Comparison of ENCODE assay signal across 8 cellular contexts in the genomic region with DNA sequence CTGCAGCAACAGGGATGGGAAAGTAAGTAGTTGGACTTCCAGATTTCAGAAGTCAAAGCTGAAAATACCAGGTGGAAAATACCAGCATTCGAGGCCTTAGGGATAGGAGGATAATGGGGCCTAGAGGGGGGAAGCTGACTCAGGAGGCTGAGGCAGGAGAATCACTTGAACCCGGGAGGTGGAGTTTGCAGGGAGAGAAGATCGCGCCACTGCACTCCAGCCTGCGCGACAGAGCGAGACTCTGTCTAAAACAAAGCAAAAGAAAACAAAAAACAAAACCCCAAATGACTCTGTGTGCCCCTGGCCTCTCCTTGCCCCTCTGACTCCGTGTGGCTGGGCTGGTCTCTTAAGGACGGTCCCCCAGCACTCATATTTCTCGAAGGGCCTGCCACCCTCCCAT. TPM values are rescaled to one million over a fixed set of nuclear protein-coding genes. Genes with fewer than 3 reads are reported as not detected.
DNase-seq lines count a peak whose midpoint lies in the region; ATAC-seq and TF ChIP-seq lines count a peak whose summit lies in the region.

No MANE protein-coding gene starts in this region.

- peak overlapping the region; percentile 100 for H3K27ac Mint-ChIP-seq in activated CD4-positive, alpha-beta T cell treated with anti-CD3 and anti-CD28 coated beads for 36 hours

- no peak for TF ChIP-seq EP300 in suprapubic skin (IDR thresholded peaks at IDR 0.05)

- DNase-seq in activated CD4-positive, alpha-beta T cell treated with anti-CD3 and anti-CD28 coated beads for 36 hours: no peak
- no peak for DNase-seq in activated CD4-positive, alpha-beta T cell treated with anti-CD3 and anti-CD28 coated beads, Interleukin-2, amount 50 U/mL, for 4 hours
- DNase-seq in adipocyte (ENCODE audit: low read depth) (no peak), right lobe of liver (no peak), suprapubic skin (ENCODE audit: low spot score in 2 of 2) (no peak), activated gamma-delta T cell treated with Interleukin-2 at 50 U/mL for 16 hours (no peak), NCI-H2081 treated with DMSO at 0.1 percent for 48 hours (lab: John Stamatoyannopoulos, UW) (no peak)

- POLR2A ChIA-PET in activated CD4-positive, alpha-beta T cell treated with anti-CD3 and anti-CD28 coated beads for 36 hours (lab: Charles Lee): interaction anchor here (0.9 to 1.1 kb wide), 3 partner anchors 11 to 46 kb away, joined by 3 read pairs; partner anchors contain the start of gene PRCC

- H3K27ac ChIP-seq in right lobe of liver (no peak overlapping the region), suprapubic skin (no peak overlapping the region)

- H3K4me3 ChIP-seq in adipocyte (ENCODE audit: low read length): peak overlapping the region; percentile 60
- peak overlapping the region in 2 of 3 donors; percentile 35 to 41 for H3K4me3 ChIP-seq in right lobe of liver
- peak overlapping the region; percentile 52 for H3K4me3 ChIP-seq in suprapubic skin

- no peaks in the 10 kb centered on the region for H3K27me3 ChIP-seq in adipocyte (replicated peaks; ENCODE audit: control insufficient read depth, insufficient read depth, low read length)
- H3K27me3 ChIP-seq in right lobe of liver: no peaks in the 10 kb centered on the region
- H3K27me3 ChIP-seq in suprapubic skin: no peaks in the 10 kb centered on the region

- H3K9ac ChIP-seq in adipocyte (ENCODE audit: low read length): peak overlapping the region; percentile 49

- intact Hi-C loops in activated CD4-positive, alpha-beta T cell treated with anti-CD3 and anti-CD28 coated beads for 36 hours (cut with DNase I, micrococcal nuclease): loop anchor here in 1 of 2 experiments (5.0 kb wide), 1 partner anchor 49 kb away; the partner anchor contains the start of gene NTRK1
- intact Hi-C loops in right lobe of liver (cut with DNase I): no loop called here

- CTCF ChIA-PET in activated CD4-positive, alpha-beta T cell treated with anti-CD3 and anti-CD28 coated beads for 36 hours (lab: Charles Lee): interaction anchor here (1.0 to 5.6 kb wide), 6 partner anchors 9 to 87 kb away, joined by 3 to 28 read pairs (median 5); partner anchors contain the start of genes INSRR and NTRK1

- no peaks in the 10 kb centered on the region for H3K9me3 Mint-ChIP-seq in activated CD4-positive, alpha-beta T cell treated with anti-CD3 and anti-CD28 coated beads for 36 hours (ENCODE audit: low read depth)

- H3K9me3 ChIP-seq in adipocyte (ENCODE audit: control insufficient read depth, low read length) (no peaks in the 10 kb centered on the region), right lobe of liver (no peaks in the 10 kb centered on the region), suprapubic skin (no peaks in the 10 kb centered on the region)

- TF ChIP-seq POLR2A in right lobe of liver (IDR thresholded peaks at IDR 0.05) (no peak), suprapubic skin (IDR thresholded peaks at IDR 0.05) (no peak)

- H3K4me1 ChIP-seq in adipocyte (ENCODE audit: control insufficient read depth, insufficient read depth, low read length): peaks cover 29% of the 10 kb centered on the region
- H3K4me1 ChIP-seq in right lobe of liver: peaks cover 0 to 11% (median 0%) of the 10 kb centered on the region in 4 donors
- H3K4me1 ChIP-seq in suprapubic skin: peaks cover 17% of the 10 kb centered on the region

- no peak for ATAC-seq in activated CD4-positive, alpha-beta T cell treated with anti-CD3 and anti-CD28 coated beads for 36 hours
- ATAC-seq in right lobe of liver: no peak
- ATAC-seq in HG03139 (IDR thresholded peaks at IDR 0.05; ENCODE audit: unreplicated experiment): no peak

- peaks cover 66% of the 10 kb centered on the region for H3K4me1 Mint-ChIP-seq in activated CD4-positive, alpha-beta T cell treated with anti-CD3 and anti-CD28 coated beads for 36 hours

- peak overlapping the region; percentile 93 for H3K4me3 Mint-ChIP-seq in activated CD4-positive, alpha-beta T cell treated with anti-CD3 and anti-CD28 coated beads for 36 hours

- TF ChIP-seq CTCF in right lobe of liver (IDR thresholded peaks at IDR 0.05): no peak
- no peak for TF ChIP-seq CTCF in suprapubic skin (IDR thresholded peaks at IDR 0.05)

- no peaks in the 10 kb centered on the region for H3K27me3 Mint-ChIP-seq in activated CD4-positive, alpha-beta T cell treated with anti-CD3 and anti-CD28 coated beads for 36 hours

- H3K36me3 ChIP-seq in adipocyte (ENCODE audit: control insufficient read depth, insufficient read depth, low read length, severe bottlenecking): no peaks in the 10 kb centered on the region
- H3K36me3 ChIP-seq in right lobe of liver: no peaks in the 10 kb centered on the region
- H3K36me3 ChIP-seq in suprapubic skin: no peaks in the 10 kb centered on the region

- H3K36me3 Mint-ChIP-seq in activated CD4-positive, alpha-beta T cell treated with anti-CD3 and anti-CD28 coated beads for 36 hours (ENCODE audit: low read depth): peaks cover 76% of the 10 kb centered on the region

- 47% methylated on average over 7 of the region's 10 CpGs for WGBS in right lobe of liver (ENCODE audit: insufficient coverage, low coverage, low lambda C conversion rate, missing lambda C conversion rate)
- WGBS in suprapubic skin: 53% methylated on average over 10 of the region's 10 CpGs

RNA-seq across cellular contexts. Expression of gene SH2D2A, which starts 3.4 kb away (rescaled TPM):
- total RNA-seq in activated CD4-positive, alpha-beta T cell treated with anti-CD3 and anti-CD28 coated beads for 36 hours: 100 to 1,000 TPM; 189 to 211 TPM
- total RNA-seq in right lobe of liver (1 to 10 TPM in 1 of 6 experiments, under 1 TPM in 5; 0.32 to 1.3 (median 0.67) TPM), suprapubic skin (under 1 TPM in 2 of 4 donors, not detected in 2; 0.29 to 0.48 TPM)

RNA-seq across cellular contexts. Expression of gene INSRR, which starts 45.6 kb away (rescaled TPM):
- total RNA-seq in activated CD4-positive, alpha-beta T cell treated with anti-CD3 and anti-CD28 coated beads for 36 hours: under 1 TPM; 0.14 to 0.18 TPM
- total RNA-seq in right lobe of liver (not detected), suprapubic skin (not detected)

RNA-seq across cellular contexts. Expression of gene PRCC, which starts 46.0 kb away (rescaled TPM):
- 100 to 1,000 TPM in 1 of 2 experiments, 10 to 100 TPM in 1; 80.4 to 110 TPM for total RNA-seq in activated CD4-positive, alpha-beta T cell treated with anti-CD3 and anti-CD28 coated beads for 36 hours
- total RNA-seq in right lobe of liver (10 to 100 TPM; 17.4 to 23.4 (median 19.7) TPM), suprapubic skin (10 to 100 TPM; 39.1 to 50.1 (median 43.3) TPM)

RNA-seq across cellular contexts. Expression of gene NTRK1, which starts 47.4 kb away (rescaled TPM):
- 1 to 10 TPM; 4.4 to 6.1 TPM for total RNA-seq in activated CD4-positive, alpha-beta T cell treated with anti-CD3 and anti-CD28 coated beads for 36 hours
- total RNA-seq in right lobe of liver: not detected
- under 1 TPM in 1 of 4 donors, not detected in 3; 0.32 TPM for total RNA-seq in suprapubic skin

Comparison
In these comparisons a context has a peak if more than half of its experiments do, and no peak if none do; other contexts are left out.
1. RNA of gene SH2D2A, which starts 3.4 kb away (total RNA-seq): 189 to 211 TPM in activated CD4-positive, alpha-beta T cell treated with anti-CD3 and anti-CD28 coated beads for 36 hours; 0.32 to 1.3 TPM in right lobe of liver and 0.29 to 0.48 TPM in suprapubic skin; every median in the first group is over 10 times any median in the second.
2. Peak in every context shown above with its lines, with median percentiles within 50 percentile points of each other: H3K4me3 ChIP-seq.